ENCODE assay signal across 9 cellular contexts in the genomic region with DNA sequence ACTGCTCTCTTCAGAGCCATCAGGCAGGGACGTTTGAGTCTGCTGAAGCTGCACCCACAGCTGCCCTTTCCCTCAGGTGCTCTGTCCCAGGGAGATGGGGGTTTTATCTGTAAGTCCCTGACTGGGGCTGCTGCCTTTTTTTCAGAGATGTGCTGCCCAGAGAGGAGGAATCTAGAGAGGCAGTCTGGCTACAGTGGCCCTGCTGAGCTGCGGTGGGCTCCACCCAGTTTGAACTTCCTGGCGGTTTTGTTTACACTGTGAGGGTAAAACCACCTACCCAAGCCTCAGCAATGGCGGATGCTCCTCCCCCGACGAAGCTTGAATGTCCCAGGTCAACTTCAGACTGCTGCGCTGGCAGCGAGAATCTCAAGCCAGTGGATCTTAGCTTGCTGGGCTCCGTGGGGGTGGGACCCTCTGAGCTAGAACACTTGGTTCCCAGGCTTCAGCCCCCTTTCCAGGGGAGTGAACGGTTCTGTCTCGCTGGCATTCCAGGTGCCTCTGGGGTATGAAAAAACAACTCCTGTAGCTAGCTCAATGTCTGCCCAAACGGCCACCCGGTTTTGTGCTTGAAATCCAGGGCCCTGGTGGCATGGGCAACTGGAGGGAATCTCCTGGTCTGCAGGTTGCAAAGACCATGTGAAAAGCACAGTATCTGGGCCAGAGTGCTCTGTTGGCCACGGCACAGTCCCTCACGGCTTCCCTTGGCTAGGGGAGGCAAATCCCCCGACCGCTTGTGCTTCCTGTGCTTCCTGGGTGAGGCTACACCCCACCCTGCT. TPM values are rescaled to one million over a fixed set of nuclear protein-coding genes. Genes with fewer than 3 reads are reported as not detected.
DNase-seq lines count a peak whose midpoint lies in the region; ATAC-seq, FAIRE-seq and TF ChIP-seq lines count a peak whose summit lies in the region.
"Had no signal": no experiment of that assay in that cellular context is flagged by ENCODE, and none has a peak within 500 bp of the region (broad histone marks: within the 10 kb centered on the region; RNA-seq: fewer than 3 reads in every experiment).

No MANE protein-coding gene starts in this region.

- H3K27me3 Mint-ChIP-seq in CD8-positive, alpha-beta T cell (ENCODE audit: low read depth), result no peaks in the 10 kb centered on the region
- no peaks in the 10 kb centered on the region for H3K27me3 Mint-ChIP-seq in activated T-helper 1 cell treated with anti-CD3 and anti-CD28 coated beads, Interleukin-12 subunit alpha, Interleukin-12 subunit beta, Interleukin-2, Interleukin-4 antibody, amounts not matched to agents 30 ng/mL and 10 ng/mL and 1 ng/mL, durations not matched to agents 14 hours and 24 hours and 36 hours (ENCODE audit: insufficient read depth)

- POLR2A ChIA-PET in CD8-positive, alpha-beta T cell (lab: Charles Lee), result interaction anchor here (0.6 to 3.7 kb wide), 17 partner anchors 8 to 230 kb away, joined by 3 to 39 read pairs (median 5); partner anchors contain the start of genes EIF4A2, RPL39L and ST6GAL1
- POLR2A ChIA-PET in PC-9 (lab: Charles Lee; ENCODE audit: unreplicated experiment), result interaction anchor here (0.6 to 0.7 kb wide), 2 partner anchors 31 to 805 kb away, joined by 3 read pairs; no protein-coding TSS in a partner anchor

- H3K9me3 ChIP-seq in CD8-positive, alpha-beta T cell (ENCODE audit: low read length), result peaks cover 10% of the 10 kb centered on the region
- H3K9me3 ChIP-seq in PC-9 (ENCODE audit: insufficient read depth, low read depth) (no peaks in the 10 kb centered on the region), small intestine (ENCODE audit: control insufficient read depth, low read depth) (no peaks in the 10 kb centered on the region)

- H3K79me2 ChIP-seq in PC-9 (ENCODE audit: low read depth), result no peaks in the 10 kb centered on the region

- no peaks in the 10 kb centered on the region for H3K36me3 ChIP-seq in CD8-positive, alpha-beta T cell (ENCODE audit: insufficient read depth, low read length)
- no peaks in the 10 kb centered on the region for H3K36me3 ChIP-seq in PC-9 (ENCODE audit: low read depth)
- no peaks in the 10 kb centered on the region for H3K36me3 ChIP-seq in small intestine (ENCODE audit: control insufficient read depth in 2 of 2, insufficient read depth in 2 of 2, low read length in 2 of 2)

- no peak for TF ChIP-seq CTCF in CD8-positive, alpha-beta T cell (IDR thresholded peaks at IDR 0.05)
- TF ChIP-seq CTCF in PC-9 (conservative IDR thresholded peaks at IDR 0.05), result no peak

- peaks cover 41% of the 10 kb centered on the region for H3K9me3 Mint-ChIP-seq in CD8-positive, alpha-beta T cell
- peaks cover 46% of the 10 kb centered on the region for H3K9me3 Mint-ChIP-seq in activated T-helper 1 cell treated with anti-CD3 and anti-CD28 coated beads, Interleukin-12 subunit alpha, Interleukin-12 subunit beta, Interleukin-2, Interleukin-4 antibody, amounts not matched to agents 30 ng/mL and 10 ng/mL and 1 ng/mL, durations not matched to agents 14 hours and 24 hours and 36 hours

- peak; percentile 60 to 91 (median 77) for DNase-seq in CD8-positive, alpha-beta T cell
- DNase-seq in PC-9, result peak in 1 of 2 experiments; percentile 56
- DNase-seq in activated T-helper 1 cell treated with anti-CD3 and anti-CD28 coated beads, Interleukin-12 subunit alpha, Interleukin-12 subunit beta, Interleukin-2, Interleukin-4 antibody, amounts not matched to agents 30 ng/mL and 10 ng/mL and 1 ng/mL, durations not matched to agents 14 hours and 24 hours and 36 hours (ENCODE audit: low spot score), result peak; percentile 76
- peak; percentile 46 for DNase-seq in small intestine
- DNase-seq in hepatic stellate cell (ENCODE audit: low spot score), result no peak
- no peak for DNase-seq in glomerular visceral epithelial cell (ENCODE audit: extremely low spot score)

- H3K4me1 Mint-ChIP-seq in CD8-positive, alpha-beta T cell (ENCODE audit: low read depth), result peaks cover 34% of the 10 kb centered on the region
- peaks cover 37% of the 10 kb centered on the region for H3K4me1 Mint-ChIP-seq in activated T-helper 1 cell treated with anti-CD3 and anti-CD28 coated beads, Interleukin-12 subunit alpha, Interleukin-12 subunit beta, Interleukin-2, Interleukin-4 antibody, amounts not matched to agents 30 ng/mL and 10 ng/mL and 1 ng/mL, durations not matched to agents 14 hours and 24 hours and 36 hours (ENCODE audit: low read depth)

- peak overlapping the region; percentile 95 for H3K27ac Mint-ChIP-seq in CD8-positive, alpha-beta T cell
- H3K27ac Mint-ChIP-seq in activated T-helper 1 cell treated with anti-CD3 and anti-CD28 coated beads, Interleukin-12 subunit alpha, Interleukin-12 subunit beta, Interleukin-2, Interleukin-4 antibody, amounts not matched to agents 30 ng/mL and 10 ng/mL and 1 ng/mL, durations not matched to agents 14 hours and 24 hours and 36 hours, result peak overlapping the region; percentile 90

- no peaks in the 10 kb centered on the region for H4K20me1 ChIP-seq in PC-9 (ENCODE audit: insufficient read depth)

- intact Hi-C loops in CD8-positive, alpha-beta T cell (cut with DNase I, micrococcal nuclease), result loop anchor here (1.0 to 5.0 kb wide), 5 partner anchors 22 to 230 kb away; partner anchors contain the start of genes RPL39L (in 2 of the 2) and ST6GAL1 (in 1 of the 2)
- intact Hi-C loops in PC-9 (cut with micrococcal nuclease; ENCODE audit: unreplicated experiment), result no loop called here
- intact Hi-C loops in activated T-helper 1 cell treated with anti-CD3 and anti-CD28 coated beads, Interleukin-12 subunit alpha, Interleukin-12 subunit beta, Interleukin-2, Interleukin-4 antibody, amounts not matched to agents 30 ng/mL and 10 ng/mL and 1 ng/mL, durations not matched to agents 14 hours and 24 hours and 36 hours (cut with micrococcal nuclease), result loop anchor here (1.0 kb wide), 2 partner anchors 21 to 27 kb away; partner anchors contain the start of gene ST6GAL1

- H3K4me1 ChIP-seq in CD8-positive, alpha-beta T cell (ENCODE audit: insufficient read depth, low read length), result peaks cover 17% of the 10 kb centered on the region
- H3K4me1 ChIP-seq in PC-9 (replicated peaks; ENCODE audit: insufficient read depth), result 0 out of 2 replicates have a peak, but pooled peaks cover 9% of the 10 kb centered on the region
- H3K4me1 ChIP-seq in small intestine (ENCODE audit: control insufficient read depth in 2 of 2, insufficient read depth in 1 of 2, low read depth in 1 of 2, low read length in 1 of 2), result no peaks in the 10 kb centered on the region

- ATAC-seq in CD8-positive, alpha-beta T cell, result peak; percentile 91
- ATAC-seq in HG02571 (IDR thresholded peaks at IDR 0.05; ENCODE audit: unreplicated experiment) (no peak), HG03342 (IDR thresholded peaks at IDR 0.05; ENCODE audit: unreplicated experiment) (no peak)

- no peak for FAIRE-seq in small intestine (lab: Jason Lieb, UNC)
- FAIRE-seq: keratinocyte had no signal

- peaks cover 42% of the 10 kb centered on the region for H3K36me3 Mint-ChIP-seq in CD8-positive, alpha-beta T cell
- H3K36me3 Mint-ChIP-seq in activated T-helper 1 cell treated with anti-CD3 and anti-CD28 coated beads, Interleukin-12 subunit alpha, Interleukin-12 subunit beta, Interleukin-2, Interleukin-4 antibody, amounts not matched to agents 30 ng/mL and 10 ng/mL and 1 ng/mL, durations not matched to agents 14 hours and 24 hours and 36 hours (ENCODE audit: low read depth), result peaks cover 21% of the 10 kb centered on the region

- 61 to 65% (median 62%) methylated on average over 17 of the region's 17 CpGs for WGBS in small intestine, 3 donors

- H2AFZ ChIP-seq in PC-9, result peak overlapping the region; percentile 66

- BruUV-seq in PC-9 (replicated peaks; lab: Mats Ljungman, UMichigan), result no TSS peak

- no peaks in the 10 kb centered on the region for H3K9me2 ChIP-seq in PC-9 (ENCODE audit: insufficient read depth)

- peak overlapping the region; percentile 53 for H3K27ac ChIP-seq in CD8-positive, alpha-beta T cell (ENCODE audit: low read depth, low read length)
- H3K27ac ChIP-seq in PC-9 (no peak overlapping the region), small intestine (ENCODE audit: low read depth in 1 of 2, low read length in 1 of 2) (peak overlapping the region in 1 of 2 donors; percentile 53)

- H3K4me2 ChIP-seq in PC-9, result peak overlapping the region; percentile 28; the same call in 1 of the 2 replicates

- CTCF ChIA-PET in CD8-positive, alpha-beta T cell (lab: Charles Lee), result interaction anchor here (0.9 to 3.4 kb wide), 12 partner anchors 9 to 256 kb away, joined by 3 to 27 read pairs (median 4); partner anchors contain the start of genes RPL39L and ST6GAL1
- CTCF ChIA-PET in PC-9 (lab: Charles Lee), result no interaction called here

- H3F3A ChIP-seq in PC-9 (ENCODE audit: insufficient read depth, low read depth), result no peaks in the 10 kb centered on the region

- H3K27me3 ChIP-seq in CD8-positive, alpha-beta T cell (ENCODE audit: insufficient read depth, low read length), result no peaks in the 10 kb centered on the region
- H3K27me3 ChIP-seq in PC-9 (ENCODE audit: insufficient read depth, low read depth) (no peaks in the 10 kb centered on the region), small intestine (ENCODE audit: control insufficient read depth in 2 of 2, insufficient read depth in 2 of 2, low read length in 2 of 2) (no peaks in the 10 kb centered on the region)

- peak overlapping the region; percentile 43 for H3K4me3 ChIP-seq in CD8-positive, alpha-beta T cell (ENCODE audit: low read depth, low read length)
- H3K4me3 ChIP-seq in PC-9 (no peak overlapping the region), small intestine (ENCODE audit: low read depth in 1 of 2, low read length in 2 of 2) (no peak overlapping the region)

- peak overlapping the region; percentile 72 for H3K4me3 Mint-ChIP-seq in CD8-positive, alpha-beta T cell
- peak overlapping the region; percentile 55 for H3K4me3 Mint-ChIP-seq in activated T-helper 1 cell treated with anti-CD3 and anti-CD28 coated beads, Interleukin-12 subunit alpha, Interleukin-12 subunit beta, Interleukin-2, Interleukin-4 antibody, amounts not matched to agents 30 ng/mL and 10 ng/mL and 1 ng/mL, durations not matched to agents 14 hours and 24 hours and 36 hours

RNA-seq across cellular contexts. Expression of gene ST6GAL1, which starts 21.1 kb away (rescaled TPM):
- 10 to 100 TPM; 23.1 to 28.5 TPM for total RNA-seq in CD8-positive, alpha-beta T cell
- 25.6 and 41.4 TPM in 2 replicates for total RNA-seq in PC-9 (2021)
- total RNA-seq in activated T-helper 1 cell treated with anti-CD3 and anti-CD28 coated beads, Interleukin-12 subunit alpha, Interleukin-12 subunit beta, Interleukin-2, Interleukin-4 antibody, amounts not matched to agents 30 ng/mL and 10 ng/mL and 1 ng/mL, durations not matched to agents 14 hours and 24 hours and 36 hours, result 147 and 148 TPM in 2 replicates
- 10 to 100 TPM in 1 of 3 donors, 1 to 10 TPM in 1, under 1 TPM in 1; 0.45 to 18.2 (median 3.8) TPM for polyA plus RNA-seq in small intestine

Comparison
In these comparisons a context has a peak if more than half of its experiments do, and no peak if none do; other contexts are left out.
1. DNase-seq: peak in CD8-positive, alpha-beta T cell (7 of 7), activated T-helper 1 cell treated with anti-CD3 and anti-CD28 coated beads, Interleukin-12 subunit alpha, Interleukin-12 subunit beta, Interleukin-2, Interleukin-4 antibody, amounts not matched to agents 30 ng/mL and 10 ng/mL and 1 ng/mL, durations not matched to agents 14 hours and 24 hours and 36 hours (single experiment) and small intestine (single experiment); none in hepatic stellate cell (single experiment) and glomerular visceral epithelial cell (single experiment).